25 cellular contexts compared by ENCODE assay signal in genomic region chr6:42354707-42355106, GRCh38.
"Had no signal": no experiment of that assay in that cellular context is flagged by ENCODE, and none has a peak within 500 bp of the region (broad histone marks: within the 10 kb centered on the region; RNA-seq: fewer than 3 reads in every experiment).

No MANE protein-coding gene starts in this region.

- ATAC-seq: esophagus mucosa; left colon; naive thymus-derived CD4-positive, alpha-beta T cell had no signal

- H3K27me3 Mint-ChIP-seq: activated B cell treated with CpG ODN at 0.5 μM for 24 hours; activated naive CD8-positive, alpha-beta T cell treated with anti-CD3 and anti-CD28 coated beads for 36 hours; naive thymus-derived CD4-positive, alpha-beta T cell had no signal

- H3K36me3 ChIP-seq: ascending aorta, right atrium auricular region, spleen, thoracic aorta, vagina had no signal

- H3K4me1 ChIP-seq: ascending aorta, right atrium auricular region, vagina had no signal

- H3K9me3 ChIP-seq: ascending aorta, right atrium auricular region, spleen, thoracic aorta, vagina had no signal

- H3K4me1 Mint-ChIP-seq: activated B cell treated with CpG ODN at 0.5 μM for 24 hours, endodermal cell had no signal

- H3K27me3 ChIP-seq: ascending aorta, right atrium auricular region, spleen, vagina had no signal

- H3K27ac ChIP-seq: ascending aorta, right atrium auricular region, thoracic aorta, vagina had no signal

- H3K27ac Mint-ChIP-seq: activated B cell treated with CpG ODN at 0.5 μM for 24 hours; activated naive CD4-positive, alpha-beta T cell treated with anti-CD3 and anti-CD28 coated beads for 36 hours; activated naive CD8-positive, alpha-beta T cell treated with anti-CD3 and anti-CD28 coated beads for 36 hours; activated T-helper 1 cell treated with anti-CD3 and anti-CD28 coated beads, Interleukin-12 subunit alpha, Interleukin-12 subunit beta, Interleukin-2, Interleukin-4 antibody, amounts not matched to agents 30 ng/mL and 10 ng/mL and 1 ng/mL, durations not matched to agents 14 hours and 24 hours and 36 hours; endodermal cell had no signal

- H3K4me3 ChIP-seq: ascending aorta, right atrium auricular region, spleen, thoracic aorta, vagina had no signal

- H3K9me3 Mint-ChIP-seq: activated B cell treated with CpG ODN at 0.5 μM for 24 hours; activated naive CD4-positive, alpha-beta T cell treated with anti-CD3 and anti-CD28 coated beads for 36 hours; activated naive CD8-positive, alpha-beta T cell treated with anti-CD3 and anti-CD28 coated beads for 36 hours; activated T-helper 1 cell treated with anti-CD3 and anti-CD28 coated beads, Interleukin-12 subunit alpha, Interleukin-12 subunit beta, Interleukin-2, Interleukin-4 antibody, amounts not matched to agents 30 ng/mL and 10 ng/mL and 1 ng/mL, durations not matched to agents 14 hours and 24 hours and 36 hours; endodermal cell; naive thymus-derived CD4-positive, alpha-beta T cell had no signal

- DNase-seq: activated B cell treated with CpG ODN at 0.5 μM for 24 hours; activated CD4-positive, alpha-beta T cell treated with anti-CD3 and anti-CD28 coated beads, Interleukin-2, amount 50 U/mL, for 4 hours; activated effector memory CD4-positive, alpha-beta T cell treated with anti-CD3 and anti-CD28 coated beads, Interleukin-2, amount 50 U/mL, for 16 hours; activated naive CD4-positive, alpha-beta T cell treated with anti-CD3 and anti-CD28 coated beads for 36 hours; activated naive CD8-positive, alpha-beta T cell treated with anti-CD3 and anti-CD28 coated beads for 36 hours; activated T-cell treated with anti-CD3 and anti-CD28 coated beads for 4 hours; caudate nucleus; endodermal cell; foreskin melanocyte; kidney; left colon; mammary epithelial cell; midbrain; naive thymus-derived CD4-positive, alpha-beta T cell; nucleus accumbens; spleen; stimulated activated naive CD4-positive, alpha-beta T cell treated with Interleukin-2 at 50 U/mL for 16 hours; T-helper 2 cell; trophoblast cell had no signal

- H3K4me3 Mint-ChIP-seq: activated B cell treated with CpG ODN at 0.5 μM for 24 hours; activated naive CD4-positive, alpha-beta T cell treated with anti-CD3 and anti-CD28 coated beads for 36 hours; activated naive CD8-positive, alpha-beta T cell treated with anti-CD3 and anti-CD28 coated beads for 36 hours; activated T-helper 1 cell treated with anti-CD3 and anti-CD28 coated beads, Interleukin-12 subunit alpha, Interleukin-12 subunit beta, Interleukin-2, Interleukin-4 antibody, amounts not matched to agents 30 ng/mL and 10 ng/mL and 1 ng/mL, durations not matched to agents 14 hours and 24 hours and 36 hours; endodermal cell; naive thymus-derived CD4-positive, alpha-beta T cell had no signal
